ENCODE assay signal across 9 cellular contexts in genomic region chr10:89086801-89087513, GRCh38.
DNase-seq lines count a peak whose midpoint lies in the region; ATAC-seq and TF ChIP-seq lines count a peak whose summit lies in the region.
"Had no signal": no experiment of that assay in that cellular context is flagged by ENCODE, and none has a peak within 500 bp of the region (broad histone marks: within the 10 kb centered on the region; RNA-seq: fewer than 3 reads in every experiment).

No MANE protein-coding gene starts in this region.

- H3K27ac ChIP-seq in GM23338 (ENCODE audit: low read depth) (peak overlapping the region; percentile 57; the same call in 1 of the 2 replicates), fibroblast of lung (ENCODE audit: insufficient read depth, low read length) (peak overlapping the region; percentile 83)

- H3K27me3 ChIP-seq in GM23338 (ENCODE audit: insufficient read depth) = no peaks in the 10 kb centered on the region
- H3K27me3 ChIP-seq in fibroblast of lung (ENCODE audit: control insufficient read depth, insufficient read depth, low read length) = no peaks in the 10 kb centered on the region

- TF ChIP-seq CTCF in GM23338 (conservative IDR thresholded peaks at IDR 0.05; ENCODE audit: low read depth in 2 of 2) (no peak), fibroblast of lung (conservative IDR thresholded peaks at IDR 0.05 in 1 of 2, IDR thresholded peaks at IDR 0.05 in 1 of 2; ENCODE audit: low read depth in 1 of 2, low read length in 2 of 2) (no peak), nephron progenitor cell (IDR thresholded peaks at IDR 0.05) (no peak)

- H2AFZ ChIP-seq in GM23338 (peak overlapping the region; percentile 0; the same call in 1 of the 2 replicates), fibroblast of lung (ENCODE audit: low read length) (peak overlapping the region; percentile 49)

- H3K4me1 Mint-ChIP-seq in GM23338 = peaks cover 4% of the 10 kb centered on the region; the same call in 1 of the 3 replicates
- no peaks in the 10 kb centered on the region for H3K4me1 Mint-ChIP-seq in nephron progenitor cell

- H4K20me1 ChIP-seq in GM23338 (replicated peaks; ENCODE audit: insufficient read depth) (no peaks in the 10 kb centered on the region), fibroblast of lung (ENCODE audit: control insufficient read depth, extremely low read depth, insufficient read depth, low read length) (no peaks in the 10 kb centered on the region)

- peaks cover 4% of the 10 kb centered on the region; the same call in 1 of the 2 replicates for H3K9me2 ChIP-seq in GM23338 (ENCODE audit: insufficient read depth)

- 0 out of 3 replicates have a peak, but pooled peaks cover 3% of the 10 kb centered on the region for H3K9me3 Mint-ChIP-seq in GM23338
- no peaks in the 10 kb centered on the region for H3K9me3 Mint-ChIP-seq in nephron progenitor cell

- no peaks in the 10 kb centered on the region for H3K36me3 ChIP-seq in GM23338 (ENCODE audit: insufficient read depth)
- no peaks in the 10 kb centered on the region for H3K36me3 ChIP-seq in fibroblast of lung (ENCODE audit: control insufficient read depth, insufficient read depth, low read length)

- H3K36me3 Mint-ChIP-seq in GM23338 (ENCODE audit: low read depth) = no peaks in the 10 kb centered on the region
- no peaks in the 10 kb centered on the region for H3K36me3 Mint-ChIP-seq in nephron progenitor cell (ENCODE audit: low read depth)

- H3K9ac ChIP-seq in fibroblast of lung (ENCODE audit: insufficient read depth, low read length) = peak overlapping the region; percentile 39

- no peak overlapping the region; the same call in 1 of the 2 replicates for H3K27ac Mint-ChIP-seq in GM23338
- H3K27ac Mint-ChIP-seq in nephron progenitor cell = no peak overlapping the region

- 0 out of 2 replicates have a peak overlapping the region, but pooled peaks have one; percentile 13 for H3K4me2 ChIP-seq in GM23338
- H3K4me2 ChIP-seq in fibroblast of lung (ENCODE audit: extremely low read depth, insufficient read depth, low read length) = peak overlapping the region; percentile 34

- no peaks in the 10 kb centered on the region for H3F3A ChIP-seq in GM23338 (replicated peaks; ENCODE audit: low read depth)

- peak; percentile 84 for DNase-seq in GM23338 (ENCODE audit: low spot score)
- DNase-seq in RPMI7951 (ENCODE audit: low read depth) = peak; percentile 90
- DNase-seq in fibroblast of lung (ENCODE audit: low read depth in 2 of 2) = peak; percentile 33 to 92
- peak; percentile 85 for DNase-seq in posterior vena cava (ENCODE audit: low spot score)
- no peak for DNase-seq in nephron progenitor cell

- H3K27me3 Mint-ChIP-seq in GM23338 (ENCODE audit: insufficient read depth, low read depth, poor library complexity) (no peaks in the 10 kb centered on the region), nephron progenitor cell (ENCODE audit: low read depth, poor library complexity) (peaks cover 4% of the 10 kb centered on the region)

- H3K9me3 ChIP-seq in fibroblast of lung (ENCODE audit: control insufficient read depth, insufficient read depth, low read depth, low read length) = no peaks in the 10 kb centered on the region

- intact Hi-C loops in posterior vena cava (cut with DNase I) = no loop called here

- H3K4me1 ChIP-seq in GM23338 (ENCODE audit: insufficient read depth) (peaks cover 6% of the 10 kb centered on the region; the same call in 1 of the 2 replicates), fibroblast of lung (ENCODE audit: control insufficient read depth, extremely low read depth, insufficient read depth, low read length) (peaks cover 3% of the 10 kb centered on the region)

- H3K79me2 ChIP-seq in GM23338 (replicated peaks; ENCODE audit: insufficient read depth) (no peaks in the 10 kb centered on the region), fibroblast of lung (ENCODE audit: control insufficient read depth, insufficient read depth, low read length) (no peaks in the 10 kb centered on the region)

- H3K4me3 Mint-ChIP-seq in GM23338 (no peak overlapping the region), nephron progenitor cell (no peak overlapping the region)

- H3K4me3 ChIP-seq in GM23338 = no peak overlapping the region
- peak overlapping the region in 1 of 4 experiments; percentile 39 for H3K4me3 ChIP-seq in fibroblast of lung (replicated peaks in 1 of 4; ENCODE audit: control extremely low read depth in 1 of 4, insufficient read depth in 1 of 4, low read depth in 3 of 4, low read length in 4 of 4)

- ATAC-seq in GM23338 (peak; percentile 88), HG02571 (IDR thresholded peaks at IDR 0.05; ENCODE audit: unreplicated experiment) (no peak), HG03442 (IDR thresholded peaks at IDR 0.05; ENCODE audit: unreplicated experiment) (no peak), HG02798 (IDR thresholded peaks at IDR 0.05; ENCODE audit: poor library complexity, unreplicated experiment) (no peak)
- ATAC-seq: Panc1 had no signal

TF ChIP-seq in GM23338, 12 proteins besides CTCF, POLR2A, EP300 and RAD21 (continues in another document):
- no peak; the same call in 1 of the 2 replicates for TF ChIP-seq ETS1 (IDR thresholded peaks at IDR 0.05)
- no peak for TF ChIP-seq POLR2AphosphoS5 (IDR thresholded peaks at IDR 0.05; ENCODE audit: low read depth)
- TF ChIP-seq NANOG (IDR thresholded peaks at IDR 0.05; ENCODE audit: borderline replicate concordance) = no peak
- TF ChIP-seq CREB1 (CRISPR knock-in tag; IDR thresholded peaks at IDR 0.05; ENCODE audit: low read depth) = 0 out of 2 replicates have a peak, but pooled peaks have one; percentile 13
- TF ChIP-seq ZNF462 (CRISPR knock-in tag; IDR thresholded peaks at IDR 0.05) = peak; percentile 83
- no peak for TF ChIP-seq EZH2phosphoT487 (IDR thresholded peaks at IDR 0.05; ENCODE audit: unreplicated experiment)
